ENCODE assay signal across 8 cellular contexts in the genomic region with DNA sequence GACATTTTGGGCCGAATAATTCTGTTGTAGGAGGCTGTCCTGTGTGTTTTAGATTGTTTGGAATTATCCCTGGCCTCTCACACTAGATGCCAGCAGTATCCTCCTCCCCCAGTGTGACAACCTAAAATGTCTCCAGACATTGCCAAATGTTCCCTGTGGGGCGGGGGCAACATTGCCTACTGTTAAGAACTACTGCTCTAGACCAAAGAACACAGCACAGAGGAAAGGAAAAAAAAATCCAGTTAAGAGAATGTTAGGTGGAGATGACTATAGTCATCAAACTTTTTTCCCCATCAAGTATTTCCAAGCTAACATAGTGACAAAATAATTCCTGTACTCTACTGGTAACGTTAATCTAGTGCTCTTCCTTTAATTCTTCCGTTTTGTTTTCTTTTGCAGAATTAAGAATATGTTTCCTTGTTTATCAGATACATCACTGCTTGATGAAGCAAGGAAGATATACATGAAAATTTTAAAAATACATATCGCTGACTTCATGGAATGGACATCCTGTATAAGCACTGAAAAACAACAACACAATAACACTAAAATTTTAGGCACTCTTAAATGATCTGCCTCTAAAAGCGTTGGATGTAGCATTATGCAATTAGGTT. TPM values are rescaled to one million over a fixed set of nuclear protein-coding genes. Genes with fewer than 3 reads are reported as not detected.
A peak's percentile ranks its signal among the peaks of the same experiment; 100 is the strongest.
DNase-seq lines count a peak whose midpoint lies in the region; ATAC-seq and TF ChIP-seq lines count a peak whose summit lies in the region.

No MANE protein-coding gene starts in this region.

- DNase-seq in GM12864 (ENCODE audit: low read depth) (no peak), NCI-H1694 treated with DMSO at 0.1 percent for 48 hours (lab: John Stamatoyannopoulos, UW) (peak; percentile 79), colonic mucosa (no peak), retinal pigment epithelial cell (ENCODE audit: low read depth) (no peak), amniotic stem cell (lab: John Stamatoyannopoulos, UW) (no peak), NCI-H1436 (lab: John Stamatoyannopoulos, UW) (no peak), NK-92 (lab: John Stamatoyannopoulos, UW; ENCODE audit: unreplicated experiment) (no peak)

- peaks cover 4% of the 10 kb centered on the region for H3K4me1 ChIP-seq in colonic mucosa

- H3K9ac ChIP-seq in colonic mucosa (ENCODE audit: low read depth in 2 of 2, low read length in 2 of 2) = peak overlapping the region; percentile 69 to 100

- no peaks in the 10 kb centered on the region for H3K36me3 ChIP-seq in colonic mucosa

- TF ChIP-seq CTCF in GM12864 (IDR thresholded peaks at IDR 0.05; ENCODE audit: low read depth, low read length, missing control alignments) (no peak), colonic mucosa (IDR thresholded peaks at IDR 0.05) (no peak), retinal pigment epithelial cell (conservative IDR thresholded peaks at IDR 0.05; ENCODE audit: low read depth, low read length) (no peak)

- intact Hi-C loops in colonic mucosa (cut with DNase I) = no loop called here

- no peaks in the 10 kb centered on the region for H3K27me3 ChIP-seq in colonic mucosa

- no peaks in the 10 kb centered on the region for H3K9me3 ChIP-seq in colonic mucosa

- peak overlapping the region; percentile 99 for H3K27ac ChIP-seq in colonic mucosa

- H3K4me3 ChIP-seq in GM12864 (ENCODE audit: low read depth, low read length) (peak overlapping the region; percentile 92), colonic mucosa (no peak overlapping the region), retinal pigment epithelial cell (ENCODE audit: low read length) (peak overlapping the region; percentile 98)

- ATAC-seq in HG03196 (IDR thresholded peaks at IDR 0.05; ENCODE audit: unreplicated experiment) = no peak

RNA-seq across cellular contexts. Expression of a gene that starts 3.6 kb away (rescaled TPM):
- total RNA-seq in colonic mucosa = 10 to 100 TPM; 52.1 to 54.0 TPM

RNA-seq across cellular contexts. Expression of a gene that starts 24.8 kb away (rescaled TPM):
- total RNA-seq in colonic mucosa = under 1 TPM; 0.74 to 0.96 TPM
